ENCODE assay signal across 8 cellular contexts in the genomic region with DNA sequence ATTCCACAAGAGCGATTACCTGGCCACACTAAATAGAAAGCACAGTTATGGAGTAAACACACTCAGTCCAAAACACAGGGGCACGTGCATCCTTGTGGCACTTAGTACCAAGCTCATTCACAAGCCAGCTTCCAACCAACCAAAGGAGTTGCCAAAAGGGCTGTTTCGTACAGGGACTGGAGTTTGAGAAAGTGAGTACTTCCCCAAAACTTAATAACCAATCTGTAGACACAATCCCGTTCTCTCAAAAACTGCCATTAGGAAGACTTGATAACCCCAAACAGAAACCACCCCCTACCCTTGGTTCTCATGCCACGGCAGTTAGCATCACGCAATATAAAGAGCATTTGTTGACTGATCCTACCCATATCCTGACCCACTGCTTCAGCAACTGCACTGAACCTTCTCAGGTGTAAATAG.
DNase-seq lines count a peak whose midpoint lies in the region; TF ChIP-seq lines count a peak whose summit lies in the region.

No MANE protein-coding gene starts in this region.

- H3K4me1 Mint-ChIP-seq in activated naive CD4-positive, alpha-beta T cell treated with anti-CD3 and anti-CD28 coated beads, Interleukin-2, amount 50 U/mL, for 24 hours: peaks cover 52% of the 10 kb centered on the region

- no peak overlapping the region; the same call in 1 of the 2 replicates for H2AFZ ChIP-seq in OCI-LY3 (ENCODE audit: low read depth, low read length)

- no peaks in the 10 kb centered on the region for H3K27me3 Mint-ChIP-seq in activated naive CD4-positive, alpha-beta T cell treated with anti-CD3 and anti-CD28 coated beads, Interleukin-2, amount 50 U/mL, for 24 hours

- intact Hi-C loops in uterus (cut with DNase I; ENCODE audit: low total_unique reads): no loop called here

- no peak for DNase-seq in activated naive CD4-positive, alpha-beta T cell treated with anti-CD3 and anti-CD28 coated beads, Interleukin-2, amount 50 U/mL, for 16 hours
- DNase-seq in effector memory CD4-positive, alpha-beta T cell: no peak
- DNase-seq in midbrain (lab: John Stamatoyannopoulos, UW) (peak; percentile 63), uterus (no peak), NCI-H524 treated with DMSO at 0.1 percent for 48 hours (lab: John Stamatoyannopoulos, UW) (no peak), DMS79 treated with DMSO at 0.1 percent for 48 hours (lab: John Stamatoyannopoulos, UW) (no peak)

- TF ChIP-seq CTCF in OCI-LY3 (IDR thresholded peaks at IDR 0.05; ENCODE audit: low read depth, low read length): no peak
- no peak for TF ChIP-seq CTCF in uterus (IDR thresholded peaks at IDR 0.05)

- H3K9ac ChIP-seq in OCI-LY3 (ENCODE audit: low read length): peak overlapping the region; percentile 60

- H3K36me3 ChIP-seq in OCI-LY3 (replicated peaks; ENCODE audit: low read depth, low read length) (no peaks in the 10 kb centered on the region), uterus (no peaks in the 10 kb centered on the region)
- no peaks in the 10 kb centered on the region for H3K36me3 ChIP-seq in effector memory CD4-positive, alpha-beta T cell (ENCODE audit: control insufficient read depth, insufficient read depth, low read length)

- H4K20me1 ChIP-seq in OCI-LY3 (ENCODE audit: insufficient read depth, low read length): no peaks in the 10 kb centered on the region; the same call in 1 of the 2 replicates

- 0 out of 2 replicates have a peak, but pooled peaks cover 13% of the 10 kb centered on the region for H3K79me2 ChIP-seq in OCI-LY3 (ENCODE audit: low read length)

- no peaks in the 10 kb centered on the region for H3K9me3 Mint-ChIP-seq in activated naive CD4-positive, alpha-beta T cell treated with anti-CD3 and anti-CD28 coated beads, Interleukin-2, amount 50 U/mL, for 24 hours

- peak overlapping the region; percentile 100 for H3K4me2 ChIP-seq in OCI-LY3 (ENCODE audit: low read length)

- H3K36me3 Mint-ChIP-seq in activated naive CD4-positive, alpha-beta T cell treated with anti-CD3 and anti-CD28 coated beads, Interleukin-2, amount 50 U/mL, for 24 hours: peaks cover 7% of the 10 kb centered on the region

- H3K4me3 ChIP-seq in OCI-LY3 (ENCODE audit: low read length) (peak overlapping the region; percentile 91), uterus (peak overlapping the region; percentile 67 to 68)
- H3K4me3 ChIP-seq in effector memory CD4-positive, alpha-beta T cell (ENCODE audit: insufficient read depth, low read depth, low read length, poor library complexity, severe bottlenecking): peak overlapping the region; percentile 73

- H3K27ac Mint-ChIP-seq in activated naive CD4-positive, alpha-beta T cell treated with anti-CD3 and anti-CD28 coated beads, Interleukin-2, amount 50 U/mL, for 24 hours: no peak overlapping the region

- no peak for TF ChIP-seq POLR2A in uterus (IDR thresholded peaks at IDR 0.05)

- peak overlapping the region; percentile 89 for H3K4me3 Mint-ChIP-seq in activated naive CD4-positive, alpha-beta T cell treated with anti-CD3 and anti-CD28 coated beads, Interleukin-2, amount 50 U/mL, for 24 hours

- H3K4me1 ChIP-seq in OCI-LY3 (ENCODE audit: low read length) (peaks cover 29% of the 10 kb centered on the region), uterus (no peaks in the 10 kb centered on the region)
- peaks cover 4% of the 10 kb centered on the region for H3K4me1 ChIP-seq in effector memory CD4-positive, alpha-beta T cell (ENCODE audit: control insufficient read depth, insufficient read depth, low read length, poor library complexity, severe bottlenecking)

- H3K9me3 ChIP-seq in OCI-LY3 (ENCODE audit: insufficient read depth, low read length): no peaks in the 10 kb centered on the region
- H3K9me3 ChIP-seq in effector memory CD4-positive, alpha-beta T cell (ENCODE audit: control insufficient read depth, low read length): no peaks in the 10 kb centered on the region
- no peaks in the 10 kb centered on the region for H3K9me3 ChIP-seq in uterus

- no peak overlapping the region for H3K27ac ChIP-seq in OCI-LY3 (ENCODE audit: low read length)
- no peak overlapping the region for H3K27ac ChIP-seq in effector memory CD4-positive, alpha-beta T cell (ENCODE audit: insufficient read depth, low read length, poor library complexity, severe bottlenecking)
- H3K27ac ChIP-seq in uterus: peak overlapping the region; percentile 68 to 79

- H3K27me3 ChIP-seq in OCI-LY3 (ENCODE audit: low read depth, low read length) (peaks cover 6% of the 10 kb centered on the region), uterus (no peaks in the 10 kb centered on the region)
- H3K27me3 ChIP-seq in effector memory CD4-positive, alpha-beta T cell (replicated peaks; ENCODE audit: control insufficient read depth, insufficient read depth, low read length, poor library complexity, severe bottlenecking): no peaks in the 10 kb centered on the region

Comparison
In these comparisons a context has a peak if more than half of its experiments do, and no peak if none do; other contexts are left out.
1. H3K27ac ChIP-seq: peak in uterus (2 of 2); none in OCI-LY3 (single experiment) and effector memory CD4-positive, alpha-beta T cell (single experiment).
2. Peak in every context shown above with its lines, with median percentiles within 50 percentile points of each other: H3K4me3 ChIP-seq.